Comparison of ENCODE assay signal across 1 cellular context in the genomic region with DNA sequence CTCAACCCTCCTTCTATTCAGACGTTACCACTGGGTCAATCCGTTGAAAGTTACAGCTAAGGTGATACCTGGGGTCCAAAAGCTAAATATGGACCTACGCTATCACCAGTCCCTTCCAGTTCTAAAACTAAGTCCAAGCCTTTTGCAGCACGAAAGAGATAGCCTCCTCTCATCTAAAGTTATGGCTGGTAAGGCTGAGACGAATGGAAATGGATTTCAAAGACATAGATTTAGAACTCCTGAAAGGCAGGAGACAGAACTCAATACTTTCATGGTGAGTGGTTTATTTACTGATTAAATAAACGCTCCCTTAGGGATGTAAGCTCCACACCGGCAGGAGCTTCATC.
TF ChIP-seq lines count a peak whose summit lies in the region.

No MANE protein-coding gene starts in this region.

TF ChIP-seq in endothelial cell of umbilical vein, 7 proteins besides CTCF, POLR2A, EP300 and RAD21 (continued from another document):
- TF ChIP-seq JUN (IDR thresholded peaks at IDR 0.05; ENCODE audit: borderline replicate concordance, insufficient read depth, insufficient read length, low read depth) (no peak), MYC (IDR thresholded peaks at IDR 0.05; ENCODE audit: low read depth, low read length) (no peak), GATA2 (IDR thresholded peaks at IDR 0.05; ENCODE audit: insufficient read depth, insufficient read length, low read depth, low read length) (no peak), POLR2AphosphoS5 (IDR thresholded peaks at IDR 0.05; ENCODE audit: insufficient read depth, low read depth, low read length) (no peak)
